Comparison of ENCODE assay signal across 8 cellular contexts in the genomic region with DNA sequence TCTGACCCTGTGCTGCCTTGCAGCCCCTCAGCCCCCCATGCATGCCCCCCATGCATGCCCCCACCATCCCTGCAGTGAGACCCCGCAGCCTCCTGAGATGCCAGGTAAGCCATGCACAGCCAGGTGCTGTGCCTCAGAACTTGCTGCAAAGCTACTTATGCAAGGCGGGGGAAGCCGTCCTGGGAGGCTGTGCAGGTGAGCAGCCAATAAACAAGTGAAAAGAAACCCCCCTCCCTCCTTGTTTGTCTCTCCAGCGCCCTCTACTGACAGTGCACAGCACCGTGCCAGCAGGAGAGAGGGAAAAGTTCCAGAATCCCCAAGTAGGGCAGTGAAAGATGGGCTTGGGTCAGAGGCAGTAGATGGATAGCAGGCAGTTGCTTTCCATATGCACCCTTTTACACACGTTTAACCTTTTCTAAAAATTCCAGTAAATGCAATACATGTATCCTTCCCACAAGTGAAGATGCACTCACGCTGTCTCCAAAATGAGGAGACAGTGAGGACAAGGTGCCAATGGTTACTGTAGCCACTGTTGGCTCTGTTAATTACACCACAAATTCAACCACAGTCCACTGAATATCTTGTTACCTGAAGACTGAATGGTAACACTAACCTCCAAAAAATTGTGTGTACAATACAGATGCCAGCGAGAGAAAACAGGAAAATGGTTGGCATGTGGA. TPM values are rescaled to one million over a fixed set of nuclear protein-coding genes. Genes with fewer than 3 reads are reported as not detected.
DNase-seq lines count a peak whose midpoint lies in the region; ATAC-seq and TF ChIP-seq lines count a peak whose summit lies in the region.

No MANE protein-coding gene starts in this region.

- H3K79me2 ChIP-seq in parathyroid adenoma: no peaks in the 10 kb centered on the region

- H2AFZ ChIP-seq in parathyroid adenoma: peak overlapping the region; percentile 68

- H3K36me3 ChIP-seq in parathyroid adenoma (ENCODE audit: control insufficient read depth, insufficient read depth, low read length): no peaks in the 10 kb centered on the region

- DNase-seq in ELR (ENCODE audit: low read depth): peak; percentile 70
- DNase-seq in NCI-H774 (lab: John Stamatoyannopoulos, UW): peak; percentile 73
- DNase-seq in dermis microvascular lymphatic vessel endothelial cell (ENCODE audit: low read depth in 2 of 2): peak; percentile 48 to 75
- DNase-seq in superior temporal gyrus (ENCODE audit: extremely low spot score): no peak

- H3K4me3 ChIP-seq in parathyroid adenoma (ENCODE audit: low read depth, low read length): peak overlapping the region; percentile 29

- H3K9ac ChIP-seq in parathyroid adenoma: no peak overlapping the region

- peak overlapping the region; percentile 32 for H3K4me2 ChIP-seq in parathyroid adenoma (ENCODE audit: low read length)

- no peaks in the 10 kb centered on the region for H3K27me3 ChIP-seq in parathyroid adenoma (ENCODE audit: control insufficient read depth, insufficient read depth, low read length)

- H3K4me1 ChIP-seq in parathyroid adenoma: peaks cover 32% of the 10 kb centered on the region

- ATAC-seq in HG03442 (IDR thresholded peaks at IDR 0.05; ENCODE audit: unreplicated experiment) (peak; percentile 22), HG03460 (IDR thresholded peaks at IDR 0.05; ENCODE audit: unreplicated experiment) (no peak)

- TF ChIP-seq CTCF in 22Rv1 (IDR thresholded peaks at IDR 0.05) (peak; percentile 86), parathyroid adenoma (IDR thresholded peaks at IDR 0.05) (peak; percentile 76)

- H3K27ac ChIP-seq in 22Rv1 (no peak overlapping the region), parathyroid adenoma (peak overlapping the region; percentile 40)

- no peaks in the 10 kb centered on the region for H3K9me3 ChIP-seq in parathyroid adenoma (ENCODE audit: control insufficient read depth, low read length)

RNA-seq across cellular contexts. Expression of gene TNFAIP2, which starts 18.0 kb away (rescaled TPM):
- 38.3 and 64.3 TPM in 2 replicates for total RNA-seq in dermis microvascular lymphatic vessel endothelial cell

RNA-seq across cellular contexts. Expression of gene EXOC3L4, which starts 46.7 kb away (rescaled TPM):
- not detected in 2 replicates for total RNA-seq in dermis microvascular lymphatic vessel endothelial cell

RNA-seq across cellular contexts. Expression of gene LBHD2, which starts 57.2 kb away (rescaled TPM):
- total RNA-seq in dermis microvascular lymphatic vessel endothelial cell: not detected in 2 replicates
